Comparison of ENCODE assay signal across 10 cellular contexts in the genomic region with DNA sequence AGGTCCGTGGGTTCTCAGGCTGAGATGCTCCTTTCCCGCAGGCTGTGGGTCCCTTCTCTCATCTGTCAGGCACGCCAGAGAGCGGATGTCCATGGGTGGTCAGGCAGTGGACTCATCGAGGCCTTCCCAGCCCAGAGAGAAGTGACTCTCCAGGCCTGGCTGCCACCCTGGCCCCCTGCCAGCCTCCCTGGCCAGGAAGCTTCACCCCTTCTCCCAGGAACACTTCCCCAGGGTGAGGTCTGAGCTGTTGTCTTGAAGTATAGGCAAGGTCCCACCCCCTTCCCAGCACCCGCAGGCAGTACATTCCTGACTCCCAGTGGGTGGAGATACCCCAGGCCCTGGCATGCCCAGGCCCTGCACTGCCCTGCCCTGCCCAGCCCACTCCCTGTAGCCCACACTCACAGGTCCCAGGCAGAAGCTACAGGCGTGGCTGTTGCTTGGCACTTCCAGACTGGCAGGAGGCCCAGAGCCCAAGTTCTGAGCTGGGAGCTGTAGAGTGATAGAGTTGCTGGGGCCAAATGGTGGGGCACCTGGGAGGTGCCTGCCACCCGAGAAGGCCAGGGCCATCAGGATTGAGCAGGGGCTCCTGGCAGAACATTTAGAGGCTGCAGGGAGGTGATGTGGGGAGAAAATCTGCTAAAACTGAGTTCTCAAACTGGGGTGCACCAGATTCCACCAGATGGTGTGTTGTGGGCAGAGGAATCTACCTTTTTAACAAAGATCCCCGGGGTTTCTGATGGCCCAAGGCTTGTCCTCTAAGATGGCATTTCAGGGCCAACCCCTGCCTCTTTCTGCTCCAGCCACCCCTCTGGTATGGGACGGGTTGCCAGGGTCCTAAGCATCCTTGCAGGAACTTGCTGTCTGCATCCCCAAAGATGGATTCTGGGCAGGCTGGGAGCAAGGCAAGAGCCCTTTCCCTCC. TPM values are rescaled to one million over a fixed set of nuclear protein-coding genes. Genes with fewer than 3 reads are reported as not detected.
A peak's percentile ranks its signal among the peaks of the same experiment; 100 is the strongest.
DNase-seq lines count a peak whose midpoint lies in the region; ATAC-seq and TF ChIP-seq lines count a peak whose summit lies in the region.
"Had no signal": no experiment of that assay in that cellular context is flagged by ENCODE, and none has a peak within 500 bp of the region (broad histone marks: within the 10 kb centered on the region; RNA-seq: fewer than 3 reads in every experiment).

No MANE protein-coding gene starts in this region.

- H3K4me3 ChIP-seq in Peyer's patch (no peak overlapping the region), parathyroid adenoma (ENCODE audit: low read depth, low read length) (no peak overlapping the region)

- DNase-seq in Calu3 (peak; percentile 97), Peyer's patch (peak in 2 of 3 donors; percentile 78 to 79), fibroblast of gingiva (ENCODE audit: low read depth) (peak; percentile 94), posterior vena cava (ENCODE audit: low spot score) (no peak), pons (ENCODE audit: low spot score) (no peak), medulla oblongata (ENCODE audit: extremely low spot score) (no peak)
- DNase-seq: effector memory CD4-positive, alpha-beta T cell; GDM1 had no signal

- no peak for ATAC-seq in HG02588 (IDR thresholded peaks at IDR 0.05; ENCODE audit: unreplicated experiment)

- no peaks in the 10 kb centered on the region for H3K27me3 Mint-ChIP-seq in Calu3 (ENCODE audit: unreplicated experiment)

- H3K9me3 Mint-ChIP-seq in Calu3 (ENCODE audit: low read depth, unreplicated experiment), result no peaks in the 10 kb centered on the region

- peaks cover 90% of the 10 kb centered on the region for H3K4me1 Mint-ChIP-seq in Calu3 (ENCODE audit: low read depth, unreplicated experiment)

- CTCF ChIA-PET in Calu3 (lab: Charles Lee), result interaction anchor here (0.6 to 4.7 kb wide), 10 partner anchors 9 to 227 kb away, joined by 3 to 65 read pairs (median 4); no protein-coding TSS in a partner anchor

- H3K27ac Mint-ChIP-seq in Calu3 (ENCODE audit: unreplicated experiment), result peak overlapping the region; percentile 96

- H3K4me2 ChIP-seq in parathyroid adenoma (ENCODE audit: low read length), result no peak overlapping the region

- peak overlapping the region; percentile 82 for H3K4me3 Mint-ChIP-seq in Calu3 (ENCODE audit: low read depth, unreplicated experiment)

- TF ChIP-seq CTCF in Calu3 (IDR thresholded peaks at IDR 0.05; ENCODE audit: unreplicated experiment), result no peak
- no peak for TF ChIP-seq CTCF in Peyer's patch (IDR thresholded peaks at IDR 0.05)
- TF ChIP-seq CTCF in parathyroid adenoma (IDR thresholded peaks at IDR 0.05), result no peak

- BruUV-seq in Calu3 (replicated peaks; lab: Mats Ljungman, UMichigan), result no TSS peak

- no peak overlapping the region for H3K9ac ChIP-seq in parathyroid adenoma

- intact Hi-C loops in Calu3 (cut with micrococcal nuclease; ENCODE audit: unreplicated experiment), result loop anchor here (1.0 kb wide), 1 partner anchor 35 kb away; no protein-coding TSS in a partner anchor
- intact Hi-C loops in posterior vena cava (cut with DNase I), result no loop called here

- peak overlapping the region; percentile 40 for H2AFZ ChIP-seq in parathyroid adenoma

- H3K27me3 ChIP-seq in Peyer's patch (no peaks in the 10 kb centered on the region), parathyroid adenoma (ENCODE audit: control insufficient read depth, insufficient read depth, low read length) (no peaks in the 10 kb centered on the region)

- peak in 1 of 2 donors; percentile 31 for TF ChIP-seq POLR2A in Peyer's patch (IDR thresholded peaks at IDR 0.05)

- H3K4me1 ChIP-seq in Peyer's patch (peaks cover 0 to 63% (median 8%) of the 10 kb centered on the region in 4 donors), parathyroid adenoma (peaks cover 13% of the 10 kb centered on the region)

- peaks cover 0 to under 1% (median 0%) of the 10 kb centered on the region in 3 donors for H3K36me3 ChIP-seq in Peyer's patch
- no peaks in the 10 kb centered on the region for H3K36me3 ChIP-seq in parathyroid adenoma (ENCODE audit: control insufficient read depth, insufficient read depth, low read length)

- no peaks in the 10 kb centered on the region for H3K9me3 ChIP-seq in Peyer's patch
- H3K9me3 ChIP-seq in parathyroid adenoma (ENCODE audit: control insufficient read depth, low read length), result no peaks in the 10 kb centered on the region

- H3K36me3 Mint-ChIP-seq in Calu3 (ENCODE audit: insufficient read depth, unreplicated experiment), result peaks cover 98% of the 10 kb centered on the region

- peaks cover 3% of the 10 kb centered on the region for H3K79me2 ChIP-seq in parathyroid adenoma

- H3K27ac ChIP-seq in Peyer's patch, result peak overlapping the region in 3 of 4 donors; percentile 36 to 78 (median 69)
- peak overlapping the region; percentile 55 for H3K27ac ChIP-seq in parathyroid adenoma

RNA-seq across cellular contexts. Expression of a gene that starts 6.7 kb away (rescaled TPM):
- total RNA-seq in Calu3 (2022) (539 and 709 TPM in 2 replicates), Peyer's patch (100 to 1,000 TPM in 3 of 4 donors, 10 to 100 TPM in 1; 71.0 to 285 (median 247) TPM), posterior vena cava (10 to 100 TPM; 56.3 to 80.3 TPM)

RNA-seq across cellular contexts. Expression of a gene that starts 32.6 kb away (rescaled TPM):
- 29.5 and 39.1 TPM in 2 replicates for total RNA-seq in Calu3 (2022)
- 100 to 1,000 TPM in 3 of 4 donors, 10 to 100 TPM in 1; 23.1 to 283 (median 164) TPM for total RNA-seq in Peyer's patch
- total RNA-seq in posterior vena cava, result 10 to 100 TPM; 26.0 to 27.7 TPM

Comparison
In these comparisons a context has a peak if more than half of its experiments do, and no peak if none do; other contexts are left out.
1. DNase-seq: peak in Calu3 (single experiment), Peyer's patch (2 of 3) and fibroblast of gingiva (single experiment); none in posterior vena cava (single experiment), pons (single experiment) and medulla oblongata (single experiment).